8 cellular contexts compared by ENCODE assay signal in the genomic region with DNA sequence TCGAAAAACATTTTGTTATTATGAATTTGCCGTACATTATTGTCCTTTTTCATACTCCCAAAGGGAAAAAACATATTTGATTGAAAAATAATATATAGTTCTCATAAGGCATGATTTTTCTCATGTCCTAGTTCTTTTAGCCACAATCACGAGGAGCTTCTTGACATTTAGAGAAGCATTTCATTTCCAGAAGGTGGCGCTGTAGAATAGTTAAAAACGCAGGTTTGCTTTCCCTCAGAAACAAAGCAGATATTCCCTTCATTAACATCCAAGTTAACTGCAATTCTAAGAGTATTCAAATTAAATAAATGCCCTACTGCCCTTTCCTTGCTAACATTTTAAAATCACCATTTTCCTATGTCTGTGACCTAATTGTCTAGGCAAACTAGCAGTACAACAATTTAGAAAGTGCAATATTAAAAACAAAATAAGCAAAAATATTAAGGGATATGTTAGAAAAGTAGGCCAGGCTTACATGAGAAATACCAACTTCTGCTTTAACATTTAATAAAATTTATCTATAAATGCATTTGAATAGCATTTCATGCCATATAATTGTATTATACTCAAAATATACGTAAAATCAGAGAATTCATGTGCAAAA. TPM values are rescaled to one million over a fixed set of nuclear protein-coding genes. Genes with fewer than 3 reads are reported as not detected.
DNase-seq lines count a peak whose midpoint lies in the region; ATAC-seq and TF ChIP-seq lines count a peak whose summit lies in the region.

No MANE protein-coding gene starts in this region.

- no peak overlapping the region for H3K27ac ChIP-seq in Panc1 (ENCODE audit: low read length)
- no peak overlapping the region for H3K27ac ChIP-seq in osteoblast (ENCODE audit: low read depth, low read length)

- POLR2A ChIA-PET in Panc1 (lab: Charles Lee): no interaction called here

- no peak overlapping the region for H3K4me2 ChIP-seq in osteoblast (ENCODE audit: insufficient read depth, low read length)

- TF ChIP-seq CTCF in LNCAP (IDR thresholded peaks at IDR 0.05) (peak; percentile 76), Panc1 (IDR thresholded peaks at IDR 0.05) (peak; percentile 58; the same call in 1 of the 2 replicates), epithelial cell of proximal tubule (conservative IDR thresholded peaks at IDR 0.05; ENCODE audit: low read depth, low read length) (peak; percentile 80), osteoblast (IDR thresholded peaks at IDR 0.05; ENCODE audit: extremely low read depth, low read depth, low read length) (peak; percentile 74)

- ATAC-seq in Panc1 (no peak), GM18909 (IDR thresholded peaks at IDR 0.05; ENCODE audit: poor library complexity, unreplicated experiment) (no peak), HG02571 (IDR thresholded peaks at IDR 0.05; ENCODE audit: unreplicated experiment) (no peak)

- H3K9me3 ChIP-seq in Panc1 (ENCODE audit: control insufficient read depth, insufficient read depth, low read depth, low read length) (no peaks in the 10 kb centered on the region), osteoblast (ENCODE audit: low read depth, low read length) (no peaks in the 10 kb centered on the region)

- H3K36me3 ChIP-seq in Panc1 (ENCODE audit: control insufficient read depth, insufficient read depth, low read length) (no peaks in the 10 kb centered on the region), osteoblast (ENCODE audit: insufficient read depth, low read length) (no peaks in the 10 kb centered on the region)

- BruUV-seq in Panc1 (replicated peaks; lab: Mats Ljungman, UMichigan): no TSS peak

- H3K4me1 ChIP-seq in Panc1 (ENCODE audit: control insufficient read depth, insufficient read depth, low read length): no peaks in the 10 kb centered on the region
- no peaks in the 10 kb centered on the region for H3K4me1 ChIP-seq in osteoblast (ENCODE audit: insufficient read depth, low read length)

- H3K4me3 ChIP-seq in Panc1 (ENCODE audit: low read depth in 2 of 2, low read length in 2 of 2): no peak overlapping the region
- no peak overlapping the region for H3K4me3 ChIP-seq in epithelial cell of proximal tubule (ENCODE audit: low read depth, low read length)
- no peak overlapping the region for H3K4me3 ChIP-seq in osteoblast (ENCODE audit: insufficient read depth, low read length)

- peak; percentile 84 for DNase-seq in ELR (ENCODE audit: low read depth)
- DNase-seq in Panc1 (ENCODE audit: low read depth, low spot score): peak; percentile 10
- DNase-seq in epithelial cell of proximal tubule (ENCODE audit: low read depth): peak; percentile 16
- DNase-seq in osteoblast (ENCODE audit: insufficient read length, low spot score, missing footprints): peak; percentile 92
- no peak for DNase-seq in GF-D8 (lab: John Stamatoyannopoulos, UW)

- H4K20me1 ChIP-seq in osteoblast (ENCODE audit: insufficient read depth, low read length): no peaks in the 10 kb centered on the region

- no peaks in the 10 kb centered on the region for H3K79me2 ChIP-seq in osteoblast (ENCODE audit: insufficient read depth, low read length)

- CTCF ChIA-PET in Panc1 (lab: Charles Lee): interaction anchor here (0.6 to 0.7 kb wide), 2 partner anchors 779 to 935 kb away, joined by 3 to 4 read pairs; no protein-coding TSS in a partner anchor

- in situ Hi-C loops in Panc1 (cut with HindIII; ENCODE audit: low pct_unique_long_range_greater_than_20kb, low sequenced_read_pairs): no loop called here

- no peak overlapping the region for H2AFZ ChIP-seq in osteoblast (ENCODE audit: low read length)

- H3K27me3 ChIP-seq in Panc1 (ENCODE audit: control insufficient read depth, insufficient read depth, low read length): no peaks in the 10 kb centered on the region
- no peaks in the 10 kb centered on the region for H3K27me3 ChIP-seq in osteoblast (ENCODE audit: insufficient read depth, low read length)

- intact Hi-C loops in Panc1 (cut with micrococcal nuclease; ENCODE audit: unreplicated experiment): loop anchor here (2.0 to 5.0 kb wide), 2 partner anchors 70 to 937 kb away; no protein-coding TSS in a partner anchor

RNA-seq across cellular contexts. Expression of gene PIK3C2G, which starts 10.9 kb away (rescaled TPM):
- total RNA-seq in Panc1 (2021; ENCODE audit: unreplicated experiment): not detected
- polyA plus RNA-seq in Panc1 (2012; ENCODE audit: insufficient read length): not detected
- total RNA-seq in epithelial cell of proximal tubule: under 0.01 and 0.12 TPM in 2 replicates
- not detected in 2 replicates for total RNA-seq in osteoblast
